In the genomic region with DNA sequence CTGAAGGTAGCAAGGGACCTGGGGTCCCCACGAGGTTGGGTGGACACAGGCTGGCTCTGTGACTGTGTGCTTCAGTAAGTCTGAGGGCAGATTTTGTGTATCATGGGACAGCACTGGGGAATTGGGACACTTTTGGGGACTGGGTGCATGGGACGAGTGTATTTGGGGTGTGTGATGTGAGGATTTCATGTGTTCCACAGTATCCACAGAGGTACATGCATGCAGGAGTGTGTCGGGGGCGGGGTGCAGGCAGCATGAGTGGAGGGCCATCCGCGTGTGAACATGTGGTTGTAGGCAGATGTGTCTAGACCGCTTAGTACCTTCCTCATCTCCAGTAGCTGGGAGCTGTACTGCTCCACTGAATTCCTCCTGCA, we compare ENCODE assay signal across 10 cellular contexts. TPM values are rescaled to one million over a fixed set of nuclear protein-coding genes. Genes with fewer than 3 reads are reported as not detected.
DNase-seq lines count a peak whose midpoint lies in the region; ATAC-seq, FAIRE-seq and TF ChIP-seq lines count a peak whose summit lies in the region.
"Had no signal": no experiment of that assay in that cellular context is flagged by ENCODE, and none has a peak within 500 bp of the region (broad histone marks: within the 10 kb centered on the region; RNA-seq: fewer than 3 reads in every experiment).

No MANE protein-coding gene starts in this region.

- H3K36me3 Mint-ChIP-seq in natural killer cell, result no peaks in the 10 kb centered on the region
- H3K36me3 Mint-ChIP-seq in natural killer cell treated with Interleukin-12 subunit alpha and Interleukin-12 subunit beta and Interleukin-15 and Interleukin-18, amount 100 ng/mL, for 72 hours, result no peaks in the 10 kb centered on the region

- BruUV-seq in PC-3 (replicated peaks; lab: Mats Ljungman, UMichigan), result no TSS peak

- H3K27ac ChIP-seq in PC-3 (ENCODE audit: low read length) (no peak overlapping the region), keratinocyte (ENCODE audit: control insufficient read depth, insufficient read depth, low read length) (no peak overlapping the region)

- H3K9me1 ChIP-seq in keratinocyte (ENCODE audit: control insufficient read depth, extremely low read depth, insufficient read depth, low read length), result no peaks in the 10 kb centered on the region

- peak overlapping the region in 1 of 2 donors; percentile 59 for H3K27ac Mint-ChIP-seq in natural killer cell
- H3K27ac Mint-ChIP-seq in natural killer cell treated with Interleukin-12 subunit alpha and Interleukin-12 subunit beta and Interleukin-15 and Interleukin-18, amount 100 ng/mL, for 72 hours, result no peak overlapping the region
- H3K27ac Mint-ChIP-seq: stimulated activated naive CD8-positive, alpha-beta T cell treated with anti-CD3 and anti-CD28 coated beads, Interleukin-15, Interleukin-2, amounts not matched to agents 100 ng/mL and 50 ng/mL, for 24 hours had no signal

- no peak for DNase-seq in natural killer cell
- DNase-seq in natural killer cell treated with Interleukin-12 subunit alpha and Interleukin-12 subunit beta and Interleukin-15 and Interleukin-18, amount 100 ng/mL, for 72 hours (ENCODE audit: low spot score), result no peak
- DNase-seq in PC-3, result no peak
- no peak for DNase-seq in keratinocyte (ENCODE audit: low read depth, low spot score)
- no peak for DNase-seq in DMS153 treated with DMSO at 0.1 percent for 48 hours (lab: John Stamatoyannopoulos, UW; ENCODE audit: unreplicated experiment)
- no peak for DNase-seq in ecto neural progenitor cell (ENCODE audit: low spot score)

- POLR2A ChIA-PET in PC-3 (lab: Charles Lee; ENCODE audit: unreplicated experiment), result interaction anchor here (0.6 kb wide), 1 partner anchor 111 kb away, joined by 3 read pairs; no protein-coding TSS in a partner anchor

- intact Hi-C loops in natural killer cell (cut with micrococcal nuclease) (loop anchor here (5.0 kb wide), 1 partner anchor 299 kb away; no protein-coding TSS in a partner anchor), PC-3 (cut with micrococcal nuclease) (loop anchor here (1.0 to 5.0 kb wide), 4 partner anchors 44 to 429 kb away; a partner anchor contains a TSS)

- H3K27me3 ChIP-seq in PC-3 (ENCODE audit: low read length) (peaks cover 21% of the 10 kb centered on the region), keratinocyte (ENCODE audit: control insufficient read depth, extremely low read depth, insufficient read depth, low read length) (peaks cover 43% of the 10 kb centered on the region)

- no peaks in the 10 kb centered on the region for H3F3A ChIP-seq in PC-3 (ENCODE audit: low read length, unreplicated experiment)

- peaks cover 17 to 35% of the 10 kb centered on the region in 2 donors for H3K4me1 Mint-ChIP-seq in natural killer cell
- H3K4me1 Mint-ChIP-seq in natural killer cell treated with Interleukin-12 subunit alpha and Interleukin-12 subunit beta and Interleukin-15 and Interleukin-18, amount 100 ng/mL, for 72 hours (ENCODE audit: low read depth in 2 of 2), result peaks cover 24 to 26% of the 10 kb centered on the region in 2 donors

- ATAC-seq in natural killer cell (no peak), PC-3 (no peak), HG02610 (IDR thresholded peaks at IDR 0.05; ENCODE audit: unreplicated experiment) (no peak), GM18502 (IDR thresholded peaks at IDR 0.05; ENCODE audit: poor library complexity, unreplicated experiment) (no peak)
- no peak for ATAC-seq in natural killer cell treated with Interleukin-12 subunit alpha and Interleukin-12 subunit beta and Interleukin-15 and Interleukin-18, amount 100 ng/mL, for 72 hours

- CTCF ChIA-PET in PC-3 (lab: Charles Lee), result interaction anchor here (1.9 to 4.1 kb wide), 4 partner anchors 8 to 135 kb away, joined by 10 to 45 read pairs (median 36); no protein-coding TSS in a partner anchor

- H3K4me3 ChIP-seq in PC-3 (ENCODE audit: low read length), result peak overlapping the region; percentile 77; the same call in 1 of the 2 replicates
- H3K4me3 ChIP-seq in keratinocyte (ENCODE audit: control insufficient read depth in 2 of 3, extremely low read depth in 1 of 3, insufficient read depth in 2 of 3, low read depth in 1 of 3, low read length in 3 of 3), result no peak overlapping the region

- peak overlapping the region; percentile 99 for H3K4me2 ChIP-seq in PC-3 (ENCODE audit: low read length)
- peak overlapping the region; percentile 88 for H3K4me2 ChIP-seq in keratinocyte (ENCODE audit: control insufficient read depth, extremely low read depth, insufficient read depth, low read depth, low read length)

- peak overlapping the region; percentile 55 for H3K4me3 Mint-ChIP-seq in natural killer cell
- H3K4me3 Mint-ChIP-seq in natural killer cell treated with Interleukin-12 subunit alpha and Interleukin-12 subunit beta and Interleukin-15 and Interleukin-18, amount 100 ng/mL, for 72 hours, result no peak overlapping the region
- H3K4me3 Mint-ChIP-seq: stimulated activated naive CD8-positive, alpha-beta T cell treated with anti-CD3 and anti-CD28 coated beads, Interleukin-15, Interleukin-2, amounts not matched to agents 100 ng/mL and 50 ng/mL, for 24 hours had no signal

- TF ChIP-seq CTCF in natural killer cell (IDR thresholded peaks at IDR 0.05) (no peak), PC-3 (conservative IDR thresholded peaks at IDR 0.05; ENCODE audit: low read depth, low read length) (no peak), keratinocyte (optimal IDR thresholded peaks at IDR 0.05 in 1 of 3, IDR thresholded peaks at IDR 0.05 in 1 of 3, conservative IDR thresholded peaks at IDR 0.05 in 1 of 3; ENCODE audit: extremely low read depth in 1 of 3, insufficient read depth in 2 of 3, low read length in 3 of 3) (no peak)

- H3K27me3 Mint-ChIP-seq in natural killer cell (ENCODE audit: low read depth in 2 of 2), result peaks cover 59 to 61% of the 10 kb centered on the region in 2 donors
- H3K27me3 Mint-ChIP-seq in natural killer cell treated with Interleukin-12 subunit alpha and Interleukin-12 subunit beta and Interleukin-15 and Interleukin-18, amount 100 ng/mL, for 72 hours, result peaks cover 55 to 77% of the 10 kb centered on the region in 2 donors

- H3K9me3 Mint-ChIP-seq in natural killer cell, result no peaks in the 10 kb centered on the region
- H3K9me3 Mint-ChIP-seq in natural killer cell treated with Interleukin-12 subunit alpha and Interleukin-12 subunit beta and Interleukin-15 and Interleukin-18, amount 100 ng/mL, for 72 hours, result no peaks in the 10 kb centered on the region
- H3K9me3 Mint-ChIP-seq: stimulated activated naive CD8-positive, alpha-beta T cell treated with anti-CD3 and anti-CD28 coated beads, Interleukin-15, Interleukin-2, amounts not matched to agents 100 ng/mL and 50 ng/mL, for 24 hours had no signal

- H4K20me1 ChIP-seq in PC-3 (ENCODE audit: low read length), result no peaks in the 10 kb centered on the region
- no peaks in the 10 kb centered on the region for H4K20me1 ChIP-seq in keratinocyte (ENCODE audit: control insufficient read depth, extremely low read depth, insufficient read depth, low read length)

- H3K36me3 ChIP-seq in PC-3 (ENCODE audit: low read depth, low read length) (no peaks in the 10 kb centered on the region), keratinocyte (ENCODE audit: control insufficient read depth in 2 of 2, extremely low read depth in 1 of 2, insufficient read depth in 2 of 2, low read length in 2 of 2) (peaks cover 0 to 1% of the 10 kb centered on the region in 2 experiments)

- no peaks in the 10 kb centered on the region for H3K9me2 ChIP-seq in PC-3 (replicated peaks; ENCODE audit: low read length)

- H3K4me1 ChIP-seq in PC-3 (ENCODE audit: insufficient read depth, low read length) (peaks cover 32% of the 10 kb centered on the region), keratinocyte (ENCODE audit: control insufficient read depth, extremely low read depth, insufficient read depth, low read length) (peaks cover 37% of the 10 kb centered on the region)

- H3K9me3 ChIP-seq in PC-3 (ENCODE audit: low read length), result no peaks in the 10 kb centered on the region
- H3K9me3 ChIP-seq in keratinocyte (ENCODE audit: control insufficient read depth, low read depth, low read length), result no peaks in the 10 kb centered on the region

- dilution Hi-C loops in keratinocyte (cut with MboI; ENCODE audit: extremely low pct_ligation_motif_present, low sequenced_read_pairs), result loop anchor here (10.0 kb wide), 1 partner anchor 111 kb away; no protein-coding TSS in a partner anchor

- H3K9ac ChIP-seq in PC-3 (ENCODE audit: low read length) (no peak overlapping the region), keratinocyte (ENCODE audit: control insufficient read depth, extremely low read depth, insufficient read depth, low read length) (no peak overlapping the region)

- H3K79me2 ChIP-seq in PC-3 (ENCODE audit: low read length) (no peaks in the 10 kb centered on the region), keratinocyte (ENCODE audit: control insufficient read depth, insufficient read depth, low read length) (no peaks in the 10 kb centered on the region)

- FAIRE-seq in keratinocyte (lab: Jason Lieb, UNC), result no peak

- H2AFZ ChIP-seq in PC-3 (ENCODE audit: low read length), result peak overlapping the region; percentile 97; the same call in 1 of the 2 replicates
- no peak overlapping the region for H2AFZ ChIP-seq in keratinocyte (ENCODE audit: control insufficient read depth, low read length)

RNA-seq across cellular contexts. Expression of a gene that starts 1.1 kb away (rescaled TPM):
- not detected for total RNA-seq in natural killer cell
- not detected for total RNA-seq in natural killer cell treated with Interleukin-12 subunit alpha and Interleukin-12 subunit beta and Interleukin-15 and Interleukin-18, amount 100 ng/mL, for 72 hours
- 0.18 and 0.23 TPM in 2 replicates for total RNA-seq in PC-3 (2014; rRNA removed)
- polyA plus RNA-seq in keratinocyte, result 0.62 to 0.81 TPM (median 0.72 TPM) in 3 replicates
- polyA plus RNA-seq in keratinocyte (2011; ENCODE audit: low read depth), result 8.7 TPM
- 0.97 and 1.3 TPM in 2 replicates for polyA plus RNA-seq in keratinocyte (2011; cell fraction: cytosol; rRNA removed)
- 2.3 and 3.3 TPM in 2 replicates for polyA plus RNA-seq in keratinocyte (2011; cell fraction: nucleus; rRNA removed)
- polyA plus RNA-seq in keratinocyte (2012; ENCODE audit: low replicate concordance), result 1.6 and 17.5 TPM in 2 replicates
- 0.64 to 1.8 TPM (median 1.0 TPM) in 3 replicates for polyA minus RNA-seq in keratinocyte
- polyA minus RNA-seq in keratinocyte (2011; cell fraction: cytosol; rRNA and poly(A)+ RNA removed), result 2.1 TPM
- 1.1 and 1.3 TPM in 2 replicates for polyA minus RNA-seq in keratinocyte (2011; cell fraction: nucleus; rRNA and poly(A)+ RNA removed)
- total RNA-seq: pulmonary artery endothelial cell had no signal

RNA-seq across cellular contexts. Expression of a gene that starts 27.1 kb away (rescaled TPM):
- total RNA-seq in natural killer cell (1 to 10 TPM in 1 of 3 donors, under 1 TPM in 1, not detected in 1; 0.35 to 1.1 TPM), PC-3 (2014; rRNA removed) (0.35 and 0.44 TPM in 2 replicates)
- total RNA-seq in natural killer cell treated with Interleukin-12 subunit alpha and Interleukin-12 subunit beta and Interleukin-15 and Interleukin-18, amount 100 ng/mL, for 72 hours, result under 1 TPM; 0.45 to 0.71 TPM
- 0.10 to 0.22 TPM (median 0.18 TPM) in 3 replicates for polyA plus RNA-seq in keratinocyte
- polyA plus RNA-seq in keratinocyte (2011; ENCODE audit: low read depth), result 0.42 TPM
- 0.31 and 0.34 TPM in 2 replicates for polyA plus RNA-seq in keratinocyte (2011; cell fraction: cytosol; rRNA removed)
- polyA plus RNA-seq in keratinocyte (2011; cell fraction: nucleus; rRNA removed), result 0.32 and 0.77 TPM in 2 replicates
- 0.30 and 0.49 TPM in 2 replicates for polyA plus RNA-seq in keratinocyte (2012; ENCODE audit: low replicate concordance)
- polyA minus RNA-seq in keratinocyte, result 0.10 to 1.4 TPM (median 0.23 TPM) in 3 replicates
- 1.7 TPM for polyA minus RNA-seq in keratinocyte (2011; cell fraction: cytosol; rRNA and poly(A)+ RNA removed)
- 0.62 TPM in 1 of 2 replicates, not detected in the other for polyA minus RNA-seq in keratinocyte (2011; cell fraction: nucleus; rRNA and poly(A)+ RNA removed)
- total RNA-seq: pulmonary artery endothelial cell had no signal

RNA-seq across cellular contexts. Expression of a gene that starts 59.8 kb away (rescaled TPM):
- total RNA-seq in natural killer cell (1 to 10 TPM in 2 of 3 donors, under 1 TPM in 1; 0.47 to 2.8 (median 1.4) TPM), PC-3 (2014; rRNA removed) (598 and 763 TPM in 2 replicates)
- total RNA-seq in natural killer cell treated with Interleukin-12 subunit alpha and Interleukin-12 subunit beta and Interleukin-15 and Interleukin-18, amount 100 ng/mL, for 72 hours, result 10 to 100 TPM; 13.7 to 13.9 TPM
- 427 to 733 TPM (median 708 TPM) in 3 replicates for polyA plus RNA-seq in keratinocyte
- 311 TPM for polyA plus RNA-seq in keratinocyte (2011; ENCODE audit: low read depth)
- 216 and 405 TPM in 2 replicates for polyA plus RNA-seq in keratinocyte (2011; cell fraction: cytosol; rRNA removed)
- 1,779 and 2,144 TPM in 2 replicates for polyA plus RNA-seq in keratinocyte (2011; cell fraction: nucleus; rRNA removed)
- polyA plus RNA-seq in keratinocyte (2012; ENCODE audit: low replicate concordance), result 460 and 965 TPM in 2 replicates
- polyA minus RNA-seq in keratinocyte, result 1,193 to 2,515 TPM (median 1,361 TPM) in 3 replicates
- 897 TPM for polyA minus RNA-seq in keratinocyte (2011; cell fraction: cytosol; rRNA and poly(A)+ RNA removed)
- polyA minus RNA-seq in keratinocyte (2011; cell fraction: nucleus; rRNA and poly(A)+ RNA removed), result 2,521 and 2,609 TPM in 2 replicates

Comparison
In these comparisons a context has a peak if more than half of its experiments do, and no peak if none do; other contexts are left out.
1. RNA of a gene that starts 59.8 kb away (total RNA-seq): 598 to 763 TPM in PC-3; 13.7 to 13.9 TPM in natural killer cell treated with Interleukin-12 subunit alpha and Interleukin-12 subunit beta and Interleukin-15 and Interleukin-18, amount 100 ng/mL, for 72 hours and 0.47 to 2.8 TPM in natural killer cell; every median in the first group is over 10 times any median in the second.